ENCODE assay signal across 6 cellular contexts in the genomic region with DNA sequence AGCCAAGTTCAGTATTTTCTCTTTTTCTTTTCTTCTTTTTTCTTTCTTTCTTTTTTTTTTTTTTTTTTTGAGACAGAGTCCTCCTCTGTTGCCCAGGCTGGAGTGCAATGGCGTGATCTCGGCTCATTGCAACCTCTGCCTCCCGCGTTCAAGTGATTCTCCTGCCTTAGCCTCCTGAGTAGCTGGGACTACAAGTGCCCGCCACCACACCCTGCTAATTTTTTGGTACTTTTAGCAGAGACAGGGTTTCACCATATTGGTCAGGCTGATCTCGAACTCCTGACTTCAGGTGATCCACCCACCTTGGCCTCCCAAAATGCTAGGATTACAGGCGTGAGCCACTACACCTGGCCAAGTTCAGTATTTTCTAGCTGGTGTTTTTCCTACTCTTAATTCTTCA. TPM values are rescaled to one million over a fixed set of nuclear protein-coding genes. Genes with fewer than 3 reads are reported as not detected.
"Had no signal": no experiment of that assay in that cellular context is flagged by ENCODE, and none has a peak within 500 bp of the region (broad histone marks: within the 10 kb centered on the region; RNA-seq: fewer than 3 reads in every experiment).

No MANE protein-coding gene starts in this region.

RNA-seq across cellular contexts. Expression of gene THSD8, which starts 4.3 kb away (rescaled TPM):
- total RNA-seq: dermis microvascular lymphatic vessel endothelial cell, esophagus squamous epithelium, gastrocnemius medialis, glomerular endothelial cell, kidney epithelial cell, myocyte had no signal
